Comparison of ENCODE assay signal across 1 cellular context in the genomic region with DNA sequence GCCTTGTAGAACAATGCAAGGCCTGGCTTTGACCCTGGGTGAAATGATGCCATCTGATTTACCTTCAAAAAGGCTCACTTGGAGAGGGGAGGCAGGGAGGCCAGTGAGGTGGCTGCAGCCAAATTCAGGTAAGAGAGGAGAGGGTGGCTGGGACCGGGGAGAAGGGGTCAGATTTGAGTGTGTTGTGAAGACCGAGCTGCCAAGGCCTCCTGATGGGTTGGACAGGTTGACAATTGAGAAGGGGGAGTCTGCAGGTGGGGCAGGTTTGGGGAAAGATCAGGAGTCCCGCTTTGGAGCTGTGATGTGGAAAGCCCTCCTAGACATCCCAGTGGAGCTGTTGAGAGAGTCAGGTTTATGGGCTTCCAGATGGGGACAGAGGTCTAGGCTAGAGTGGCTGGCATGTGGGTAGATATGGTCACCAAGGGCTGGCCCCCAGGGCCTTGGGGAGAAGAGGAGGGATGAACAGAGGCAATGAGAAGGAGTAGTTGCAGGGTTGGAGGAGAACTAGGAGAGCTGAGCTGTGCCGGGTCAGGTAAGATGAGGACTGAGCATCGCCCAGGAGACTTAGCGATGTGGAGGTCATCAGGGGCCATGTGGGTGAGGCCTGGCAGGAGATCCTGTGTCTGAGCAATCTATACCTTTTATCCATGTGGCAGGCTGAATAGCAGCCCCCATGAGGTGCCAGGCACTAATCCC.
TF ChIP-seq lines count a peak whose summit lies in the region.

No MANE protein-coding gene starts in this region.

TF ChIP-seq in SK-N-SH, 30 proteins besides CTCF, POLR2A, EP300 and RAD21 (continued from another document):
- TF ChIP-seq, protein P1, sequence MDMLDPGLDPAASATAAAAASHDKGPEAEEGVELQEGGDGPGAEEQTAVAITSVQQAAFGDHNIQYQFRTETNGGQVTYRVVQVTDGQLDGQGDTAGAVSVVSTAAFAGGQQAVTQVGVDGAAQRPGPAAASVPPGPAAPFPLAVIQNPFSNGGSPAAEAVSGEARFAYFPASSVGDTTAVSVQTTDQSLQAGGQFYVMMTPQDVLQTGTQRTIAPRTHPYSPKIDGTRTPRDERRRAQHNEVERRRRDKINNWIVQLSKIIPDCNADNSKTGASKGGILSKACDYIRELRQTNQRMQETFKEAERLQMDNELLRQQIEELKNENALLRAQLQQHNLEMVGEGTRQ (IDR thresholded peaks at IDR 0.05; ENCODE audit: borderline replicate concordance, low read depth, low read length), result no peak
- no peak for TF ChIP-seq JUND (IDR thresholded peaks at IDR 0.05)
- TF ChIP-seq FOSL2 (IDR thresholded peaks at IDR 0.05; ENCODE audit: borderline replicate concordance, low read depth), result no peak
- TF ChIP-seq, protein P2, sequence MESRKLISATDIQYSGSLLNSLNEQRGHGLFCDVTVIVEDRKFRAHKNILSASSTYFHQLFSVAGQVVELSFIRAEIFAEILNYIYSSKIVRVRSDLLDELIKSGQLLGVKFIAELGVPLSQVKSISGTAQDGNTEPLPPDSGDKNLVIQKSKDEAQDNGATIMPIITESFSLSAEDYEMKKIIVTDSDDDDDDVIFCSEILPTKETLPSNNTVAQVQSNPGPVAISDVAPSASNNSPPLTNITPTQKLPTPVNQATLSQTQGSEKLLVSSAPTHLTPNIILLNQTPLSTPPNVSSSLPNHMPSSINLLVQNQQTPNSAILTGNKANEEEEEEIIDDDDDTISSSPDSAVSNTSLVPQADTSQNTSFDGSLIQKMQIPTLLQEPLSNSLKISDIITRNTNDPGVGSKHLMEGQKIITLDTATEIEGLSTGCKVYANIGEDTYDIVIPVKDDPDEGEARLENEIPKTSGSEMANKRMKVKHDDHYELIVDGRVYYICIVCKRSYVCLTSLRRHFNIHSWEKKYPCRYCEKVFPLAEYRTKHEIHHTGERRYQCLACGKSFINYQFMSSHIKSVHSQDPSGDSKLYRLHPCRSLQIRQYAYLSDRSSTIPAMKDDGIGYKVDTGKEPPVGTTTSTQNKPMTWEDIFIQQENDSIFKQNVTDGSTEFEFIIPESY (IDR thresholded peaks at IDR 0.05; ENCODE audit: borderline replicate concordance, low read depth), result no peak
- no peak for TF ChIP-seq NFIC (IDR thresholded peaks at IDR 0.05; ENCODE audit: borderline replicate concordance)
- no peak for TF ChIP-seq SIN3A (IDR thresholded peaks at IDR 0.05; ENCODE audit: borderline replicate concordance, low read depth, low read length)
- TF ChIP-seq YY1 (IDR thresholded peaks at IDR 0.05; ENCODE audit: low read depth), result no peak
